Comparison of ENCODE assay signal across 8 cellular contexts in genomic region chr7:34759477-34760125, GRCh38.
A peak's percentile ranks its signal among the peaks of the same experiment; 100 is the strongest.
DNase-seq lines count a peak whose midpoint lies in the region; ATAC-seq and TF ChIP-seq lines count a peak whose summit lies in the region.

No MANE protein-coding gene starts in this region.

- no peak overlapping the region for H3K27ac Mint-ChIP-seq in activated CD4-positive, alpha-beta memory T cell treated with anti-CD3 and anti-CD28 coated beads, Interleukin-2, amount 10 ng/mL, durations not matched to agents 7 days and 5 days

- H3K4me1 Mint-ChIP-seq in activated CD4-positive, alpha-beta memory T cell treated with anti-CD3 and anti-CD28 coated beads, Interleukin-2, amount 10 ng/mL, durations not matched to agents 7 days and 5 days, result no peaks in the 10 kb centered on the region

- intact Hi-C loops in Panc1 (cut with micrococcal nuclease; ENCODE audit: unreplicated experiment), result loop anchor here (10.0 kb wide), 1 partner anchor 165 kb away; no protein-coding TSS in a partner anchor
- intact Hi-C loops in ascending aorta (cut with DNase I), result no loop called here

- DNase-seq in ELF-1 (ENCODE audit: low read depth, low spot score), result peak; percentile 38
- DNase-seq in Panc1 (ENCODE audit: low read depth, low spot score), result peak; percentile 53
- DNase-seq in fibroblast of peridontal ligament (ENCODE audit: extremely low read depth), result peak; percentile 11
- peak; percentile 37 for DNase-seq in retina
- DNase-seq in NCI-H128 (lab: John Stamatoyannopoulos, UW; ENCODE audit: unreplicated experiment), result no peak
- no peak for DNase-seq in ascending aorta (ENCODE audit: low spot score in 2 of 2)
- no peak for DNase-seq in activated CD4-positive, alpha-beta memory T cell treated with anti-CD3 and anti-CD28 coated beads, Interleukin-2, amount 10 ng/mL, durations not matched to agents 7 days and 5 days

- CTCF ChIA-PET in Panc1 (lab: Charles Lee), result no interaction called here
- CTCF ChIA-PET in activated CD4-positive, alpha-beta memory T cell treated with anti-CD3 and anti-CD28 coated beads, Interleukin-2, amount 10 ng/mL, durations not matched to agents 7 days and 5 days (lab: Charles Lee), result no interaction called here

- H3K36me3 ChIP-seq in Panc1 (ENCODE audit: control insufficient read depth, insufficient read depth, low read length) (no peaks in the 10 kb centered on the region), ascending aorta (no peaks in the 10 kb centered on the region)

- H3K4me3 ChIP-seq in Panc1 (ENCODE audit: low read depth in 2 of 2, low read length in 2 of 2) (no peak overlapping the region), ascending aorta (no peak overlapping the region)

- H3K36me3 Mint-ChIP-seq in activated CD4-positive, alpha-beta memory T cell treated with anti-CD3 and anti-CD28 coated beads, Interleukin-2, amount 10 ng/mL, durations not matched to agents 7 days and 5 days (ENCODE audit: low read depth), result no peaks in the 10 kb centered on the region

- H3K4me1 ChIP-seq in Panc1 (ENCODE audit: control insufficient read depth, insufficient read depth, low read length) (no peaks in the 10 kb centered on the region), ascending aorta (no peaks in the 10 kb centered on the region)

- H3K27ac ChIP-seq in Panc1 (ENCODE audit: low read length) (peak overlapping the region; percentile 54; the same call in 1 of the 2 replicates), ascending aorta (no peak overlapping the region)

- in situ Hi-C loops in Panc1 (cut with HindIII; ENCODE audit: low pct_unique_long_range_greater_than_20kb, low sequenced_read_pairs), result no loop called here

- ATAC-seq in HG03103 (IDR thresholded peaks at IDR 0.05; ENCODE audit: low read depth, unreplicated experiment) (peak; percentile 37), Panc1 (peak; percentile 91)

- TF ChIP-seq CTCF in Panc1 (IDR thresholded peaks at IDR 0.05) (peak; percentile 84), ascending aorta (IDR thresholded peaks at IDR 0.05) (peak in 1 of 3 experiments; percentile 28)

- BruUV-seq in Panc1 (replicated peaks; lab: Mats Ljungman, UMichigan), result no TSS peak

- H3K27me3 ChIP-seq in Panc1 (ENCODE audit: control insufficient read depth, insufficient read depth, low read length) (no peaks in the 10 kb centered on the region), ascending aorta (no peaks in the 10 kb centered on the region)

- no peaks in the 10 kb centered on the region for H3K9me3 Mint-ChIP-seq in activated CD4-positive, alpha-beta memory T cell treated with anti-CD3 and anti-CD28 coated beads, Interleukin-2, amount 10 ng/mL, durations not matched to agents 7 days and 5 days

- H3K4me3 Mint-ChIP-seq in activated CD4-positive, alpha-beta memory T cell treated with anti-CD3 and anti-CD28 coated beads, Interleukin-2, amount 10 ng/mL, durations not matched to agents 7 days and 5 days, result no peak overlapping the region

- no peaks in the 10 kb centered on the region for H3K9me3 ChIP-seq in Panc1 (ENCODE audit: control insufficient read depth, insufficient read depth, low read depth, low read length)
- no peaks in the 10 kb centered on the region for H3K9me3 ChIP-seq in ascending aorta

- POLR2A ChIA-PET in Panc1 (lab: Charles Lee), result no interaction called here
- POLR2A ChIA-PET in activated CD4-positive, alpha-beta memory T cell treated with anti-CD3 and anti-CD28 coated beads, Interleukin-2, amount 10 ng/mL, durations not matched to agents 7 days and 5 days (lab: Charles Lee), result no interaction called here

- no peaks in the 10 kb centered on the region for H3K27me3 Mint-ChIP-seq in activated CD4-positive, alpha-beta memory T cell treated with anti-CD3 and anti-CD28 coated beads, Interleukin-2, amount 10 ng/mL, durations not matched to agents 7 days and 5 days

Comparison
In these comparisons a context has a peak if more than half of its experiments do, and no peak if none do; other contexts are left out.
1. DNase-seq: peak in ELF-1 (single experiment), Panc1 (single experiment), fibroblast of peridontal ligament (single experiment) and retina (single experiment); none in NCI-H128 (single experiment), ascending aorta (0 of 2) and activated CD4-positive, alpha-beta memory T cell treated with anti-CD3 and anti-CD28 coated beads, Interleukin-2, amount 10 ng/mL, durations not matched to agents 7 days and 5 days (single experiment).